Comparison of ENCODE assay signal across 8 cellular contexts in genomic region chr6:73388433-73388799, GRCh38. TPM values are rescaled to one million over a fixed set of nuclear protein-coding genes. Genes with fewer than 3 reads are reported as not detected.
DNase-seq lines count a peak whose midpoint lies in the region; ATAC-seq and TF ChIP-seq lines count a peak whose summit lies in the region.

No MANE protein-coding gene starts in this region.

- peak overlapping the region; percentile 69; the same call in 1 of the 2 replicates for H3K9ac ChIP-seq in HUES64 (ENCODE audit: low read depth, low read length)

- intact Hi-C loops in A673 (cut with micrococcal nuclease; ENCODE audit: unreplicated experiment), result loop anchor here (5.0 kb wide), 1 partner anchor 101 kb away; no protein-coding TSS in a partner anchor

- H3K79me2 ChIP-seq in osteoblast (ENCODE audit: insufficient read depth, low read length), result no peaks in the 10 kb centered on the region

- H3K4me2 ChIP-seq in osteoblast (ENCODE audit: insufficient read depth, low read length), result peak overlapping the region; percentile 81

- no peaks in the 10 kb centered on the region for H3K9me3 Mint-ChIP-seq in effector memory CD8-positive, alpha-beta T cell

- peaks cover 13 to 18% of the 10 kb centered on the region in 2 donors for H3K4me1 Mint-ChIP-seq in effector memory CD8-positive, alpha-beta T cell (ENCODE audit: low read depth in 2 of 2)

- DNase-seq in A673 (ENCODE audit: low spot score), result peak; percentile 7
- DNase-seq in effector memory CD8-positive, alpha-beta T cell, result no peak
- DNase-seq in osteoblast (ENCODE audit: insufficient read length, low spot score, missing footprints), result no peak
- no peak for DNase-seq in A172 (ENCODE audit: low spot score)
- DNase-seq in NCI-H1417 treated with DMSO at 0.1 percent for 48 hours (lab: John Stamatoyannopoulos, UW), result no peak

- no peaks in the 10 kb centered on the region for H3K27me3 Mint-ChIP-seq in effector memory CD8-positive, alpha-beta T cell

- H3K27ac ChIP-seq in A673 (ENCODE audit: low read depth, low read length, poor library complexity, severe bottlenecking) (no peak overlapping the region), HUES64 (ENCODE audit: low read depth, low read length) (no peak overlapping the region), osteoblast (ENCODE audit: low read depth, low read length) (no peak overlapping the region)

- peak overlapping the region; percentile 96 for H2AFZ ChIP-seq in osteoblast (ENCODE audit: low read length)

- H3K4me1 ChIP-seq in A673 (ENCODE audit: insufficient read depth, low read length, poor library complexity, severe bottlenecking), result no peaks in the 10 kb centered on the region
- H3K4me1 ChIP-seq in HUES64 (ENCODE audit: insufficient read depth, low read length), result peaks cover 14% of the 10 kb centered on the region
- H3K4me1 ChIP-seq in osteoblast (ENCODE audit: insufficient read depth, low read length), result peaks cover 3% of the 10 kb centered on the region

- peak overlapping the region; percentile 51 for H3K4me3 ChIP-seq in A673 (ENCODE audit: low read depth, low read length, poor library complexity, severe bottlenecking)
- H3K4me3 ChIP-seq in HUES64 (ENCODE audit: low read length), result peak overlapping the region; percentile 57
- H3K4me3 ChIP-seq in osteoblast (ENCODE audit: insufficient read depth, low read length), result peak overlapping the region; percentile 83

- POLR2A ChIA-PET in A673 (lab: Charles Lee; ENCODE audit: low non-redundant PET), result no interaction called here

- H3K27ac Mint-ChIP-seq in effector memory CD8-positive, alpha-beta T cell, result peak overlapping the region; percentile 89 to 90

- CTCF ChIA-PET in A673 (lab: Charles Lee), result interaction anchor here (0.5 to 1.0 kb wide), 6 partner anchors 10 to 264 kb away, joined by 3 to 5 read pairs (median 4); no protein-coding TSS in a partner anchor

- H3K4me3 Mint-ChIP-seq in effector memory CD8-positive, alpha-beta T cell, result peak overlapping the region; percentile 83 to 89

- no peaks in the 10 kb centered on the region for H4K20me1 ChIP-seq in osteoblast (ENCODE audit: insufficient read depth, low read length)

- H3K36me3 Mint-ChIP-seq in effector memory CD8-positive, alpha-beta T cell (ENCODE audit: insufficient read depth), result no peaks in the 10 kb centered on the region

- 43% methylated on average over 4 of the region's 4 CpGs for WGBS in HUES64

- H3K27me3 ChIP-seq in A673 (replicated peaks; ENCODE audit: insufficient read depth, low read depth, low read length, poor library complexity), result no peaks in the 10 kb centered on the region
- H3K27me3 ChIP-seq in HUES64 (ENCODE audit: insufficient read depth, low read length), result no peaks in the 10 kb centered on the region
- no peaks in the 10 kb centered on the region for H3K27me3 ChIP-seq in osteoblast (ENCODE audit: insufficient read depth, low read length)

- no TSS peak for BruUV-seq in A673 (replicated peaks; lab: Mats Ljungman, UMichigan)

- H3K36me3 ChIP-seq in A673 (ENCODE audit: insufficient read depth, low read length, poor library complexity, severe bottlenecking), result no peaks in the 10 kb centered on the region
- no peaks in the 10 kb centered on the region for H3K36me3 ChIP-seq in HUES64 (ENCODE audit: insufficient read depth, low read length)
- H3K36me3 ChIP-seq in osteoblast (ENCODE audit: insufficient read depth, low read length), result no peaks in the 10 kb centered on the region

- TF ChIP-seq CTCF in A673 (conservative IDR thresholded peaks at IDR 0.05; ENCODE audit: low read depth, low read length) (no peak), osteoblast (IDR thresholded peaks at IDR 0.05; ENCODE audit: extremely low read depth, low read depth, low read length) (no peak)

- peak; percentile 24 for ATAC-seq in GM19438 (IDR thresholded peaks at IDR 0.05; ENCODE audit: low read depth, unreplicated experiment)
- peak; percentile 3 for ATAC-seq in effector memory CD8-positive, alpha-beta T cell (replicated peaks)
- no peak for ATAC-seq in GM21528 (IDR thresholded peaks at IDR 0.05; ENCODE audit: low FRiP score, unreplicated experiment)

- H3K9me3 ChIP-seq in A673 (ENCODE audit: low read depth, low read length, poor library complexity, severe bottlenecking) (no peaks in the 10 kb centered on the region), HUES64 (ENCODE audit: insufficient read depth, low read depth, low read length) (no peaks in the 10 kb centered on the region), osteoblast (ENCODE audit: low read depth, low read length) (no peaks in the 10 kb centered on the region)

RNA-seq across cellular contexts. Expression of gene DDX43, which starts 6.2 kb away (rescaled TPM):
- total RNA-seq in A673 (2021), result not detected in 2 replicates
- not detected for polyA plus RNA-seq in HUES64 (2013, experiment 1 of 2)
- polyA plus RNA-seq in HUES64 (2013, experiment 2 of 2), result not detected
- 5.0 and 8.7 TPM in 2 replicates for total RNA-seq in osteoblast
- total RNA-seq in A172 (2014; rRNA removed; shearing (Covaris generic)), result not detected in 2 replicates

RNA-seq across cellular contexts. Expression of gene OOEP, which starts 18.7 kb away (rescaled TPM):
- total RNA-seq in A673 (2021) (not detected in 2 replicates), osteoblast (0.36 and 0.59 TPM in 2 replicates)
- polyA plus RNA-seq in HUES64 (2013, experiment 1 of 2), result not detected
- not detected for polyA plus RNA-seq in HUES64 (2013, experiment 2 of 2)
- total RNA-seq in A172 (2014; rRNA removed; shearing (Covaris generic)), result not detected in 2 replicates

RNA-seq across cellular contexts. Expression of gene KHDC3L, which starts 26.0 kb away (rescaled TPM):
- total RNA-seq in A673 (2021) (not detected in 2 replicates), osteoblast (not detected in 2 replicates)
- not detected for polyA plus RNA-seq in HUES64 (2013, experiment 1 of 2)
- not detected for polyA plus RNA-seq in HUES64 (2013, experiment 2 of 2)
- total RNA-seq in A172 (2014; rRNA removed; shearing (Covaris generic)), result not detected in 2 replicates

RNA-seq across cellular contexts. Expression of gene DPPA5, which starts 34.3 kb away (rescaled TPM):
- total RNA-seq in A673 (2021), result not detected in 2 replicates
- 0.35 TPM for polyA plus RNA-seq in HUES64 (2013, experiment 1 of 2)
- 1.0 TPM for polyA plus RNA-seq in HUES64 (2013, experiment 2 of 2)
- total RNA-seq in osteoblast, result not detected in 2 replicates
- total RNA-seq in A172 (2014; rRNA removed; shearing (Covaris generic)), result not detected in 2 replicates
